ENCODE assay signal across 13 cellular contexts in the genomic region with DNA sequence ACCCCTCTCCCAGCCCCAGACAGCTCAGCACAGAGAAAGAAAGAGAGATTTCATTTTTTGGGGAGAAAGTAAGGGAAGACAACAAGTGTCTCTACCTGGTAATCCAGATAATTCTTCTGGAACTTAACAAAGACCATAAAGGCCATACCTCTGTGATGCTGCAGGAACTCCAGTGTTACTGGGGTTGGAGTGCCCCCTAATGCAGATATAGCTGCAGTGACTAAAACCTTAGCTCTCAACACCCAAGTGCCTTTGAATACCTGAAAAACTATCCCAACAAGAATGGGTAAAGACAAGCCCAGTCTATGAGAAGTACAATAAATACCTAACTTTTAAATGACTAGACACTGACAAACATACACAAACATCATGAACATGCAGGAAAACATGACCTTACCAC.
DNase-seq lines count a peak whose midpoint lies in the region; ATAC-seq and TF ChIP-seq lines count a peak whose summit lies in the region.
"Had no signal": no experiment of that assay in that cellular context is flagged by ENCODE, and none has a peak within 500 bp of the region (broad histone marks: within the 10 kb centered on the region; RNA-seq: fewer than 3 reads in every experiment).

No MANE protein-coding gene starts in this region.

- no peaks in the 10 kb centered on the region for H3K9me3 ChIP-seq in OCI-LY7 (ENCODE audit: low read length)
- no peaks in the 10 kb centered on the region for H3K9me3 ChIP-seq in neural cell (ENCODE audit: low read length)
- H3K9me3 ChIP-seq: pancreas, thyroid gland had no signal

- ATAC-seq in HG03520 (IDR thresholded peaks at IDR 0.05; ENCODE audit: unreplicated experiment), result no peak
- ATAC-seq: Panc1, pancreas had no signal

- no peaks in the 10 kb centered on the region for H3K27me3 ChIP-seq in H7 (ENCODE audit: control insufficient read depth, insufficient read depth, low read length)
- H3K27me3 ChIP-seq in neural cell (ENCODE audit: insufficient read depth, low read depth, low read length), result no peaks in the 10 kb centered on the region
- H3K27me3 ChIP-seq: pancreas, thyroid gland had no signal

- no TSS peak for BruUV-seq in OCI-LY7 (replicated peaks; lab: Mats Ljungman, UMichigan)

- H3K4me2 ChIP-seq in OCI-LY7 (ENCODE audit: low read length) (no peak overlapping the region), neural cell (ENCODE audit: low read length) (no peak overlapping the region)

- intact Hi-C loops in OCI-LY7 (cut with micrococcal nuclease; ENCODE audit: unreplicated experiment), result no loop called here
- intact Hi-C loops in activated T-helper 2 cell treated with anti-CD3 and anti-CD28 coated beads, Interferon-gamma antibody, Interleukin-2, Interleukin-4, amounts not matched to agents 10 μg/mL and 5 μg/mL and 100 μg/mL, durations not matched to agents 14 hours and 24 hours and 36 hours (cut with micrococcal nuclease), result no loop called here

- H3K4me1 ChIP-seq in OCI-LY7 (ENCODE audit: insufficient read depth, low read length, poor library complexity, severe bottlenecking), result no peaks in the 10 kb centered on the region
- H3K4me1 ChIP-seq: pancreas, thyroid gland had no signal

- H3K9me2 ChIP-seq in OCI-LY7 (ENCODE audit: insufficient read depth, low read length), result no peaks in the 10 kb centered on the region
- H3K9me2 ChIP-seq in neural cell (ENCODE audit: insufficient read depth, low read length), result no peaks in the 10 kb centered on the region

- CTCF ChIA-PET in OCI-LY7 (lab: Charles Lee; ENCODE audit: unreplicated experiment), result no interaction called here

- TF ChIP-seq EP300 in neural cell (conservative IDR thresholded peaks at IDR 0.05; ENCODE audit: poor library complexity, severe bottlenecking), result no peak

- TF ChIP-seq CTCF in OCI-LY7 (conservative IDR thresholded peaks at IDR 0.05; ENCODE audit: low read length) (0 out of 2 replicates have a peak, but pooled peaks have one; percentile 31), epithelial cell of proximal tubule (conservative IDR thresholded peaks at IDR 0.05; ENCODE audit: low read depth, low read length) (peak; percentile 75), neural cell (IDR thresholded peaks at IDR 0.05; ENCODE audit: poor library complexity, severe bottlenecking) (no peak)

- no peaks in the 10 kb centered on the region for H3F3A ChIP-seq in neural cell (ENCODE audit: insufficient read depth, low read length, poor library complexity, severe bottlenecking)

- DNase-seq in H7, result peak; percentile 2
- no peak for DNase-seq in OCI-LY7 (ENCODE audit: low spot score)
- DNase-seq in epithelial cell of proximal tubule (ENCODE audit: low read depth), result peak; percentile 1
- no peak for DNase-seq in AG08395 (ENCODE audit: low spot score)
- no peak for DNase-seq in activated T-helper 2 cell treated with anti-CD3 and anti-CD28 coated beads, Interferon-gamma antibody, Interleukin-2, Interleukin-4, amounts not matched to agents 10 μg/mL and 5 μg/mL and 100 μg/mL, durations not matched to agents 14 hours and 24 hours and 36 hours (ENCODE audit: low spot score)
- no peak for DNase-seq in DMS 273 (lab: John Stamatoyannopoulos, UW; ENCODE audit: unreplicated experiment)
- DNase-seq: DMS79 treated with DMSO at 0.1 percent for 48 hours, MM.1S, pancreas, thyroid gland had no signal

- peaks cover 9% of the 10 kb centered on the region for H3K9me3 Mint-ChIP-seq in activated T-helper 2 cell treated with anti-CD3 and anti-CD28 coated beads, Interferon-gamma antibody, Interleukin-2, Interleukin-4, amounts not matched to agents 10 μg/mL and 5 μg/mL and 100 μg/mL, durations not matched to agents 14 hours and 24 hours and 36 hours

- H4K20me1 ChIP-seq in OCI-LY7 (ENCODE audit: insufficient read depth, low read length), result no peaks in the 10 kb centered on the region
- no peaks in the 10 kb centered on the region for H4K20me1 ChIP-seq in neural cell (ENCODE audit: insufficient read depth)

- no peaks in the 10 kb centered on the region for H3K36me3 Mint-ChIP-seq in activated T-helper 2 cell treated with anti-CD3 and anti-CD28 coated beads, Interferon-gamma antibody, Interleukin-2, Interleukin-4, amounts not matched to agents 10 μg/mL and 5 μg/mL and 100 μg/mL, durations not matched to agents 14 hours and 24 hours and 36 hours (ENCODE audit: low read depth)

- H3K79me2 ChIP-seq in OCI-LY7 (ENCODE audit: insufficient read depth, low read depth, low read length), result no peaks in the 10 kb centered on the region
- H3K79me2 ChIP-seq in neural cell (replicated peaks; ENCODE audit: insufficient read depth, low read length), result no peaks in the 10 kb centered on the region

- no peaks in the 10 kb centered on the region for H3K27me3 Mint-ChIP-seq in activated T-helper 2 cell treated with anti-CD3 and anti-CD28 coated beads, Interferon-gamma antibody, Interleukin-2, Interleukin-4, amounts not matched to agents 10 μg/mL and 5 μg/mL and 100 μg/mL, durations not matched to agents 14 hours and 24 hours and 36 hours (ENCODE audit: low read depth)

- no peak overlapping the region for H3K9ac ChIP-seq in neural cell (ENCODE audit: low read length)

- no peaks in the 10 kb centered on the region for H3K4me1 Mint-ChIP-seq in activated T-helper 2 cell treated with anti-CD3 and anti-CD28 coated beads, Interferon-gamma antibody, Interleukin-2, Interleukin-4, amounts not matched to agents 10 μg/mL and 5 μg/mL and 100 μg/mL, durations not matched to agents 14 hours and 24 hours and 36 hours (ENCODE audit: low read depth)

- no peak overlapping the region for H3K4me3 ChIP-seq in H7 (ENCODE audit: insufficient read depth, low read depth, low read length)
- no peak overlapping the region for H3K4me3 ChIP-seq in OCI-LY7 (ENCODE audit: low read depth, low read length, poor library complexity, severe bottlenecking)
- no peak overlapping the region for H3K4me3 ChIP-seq in epithelial cell of proximal tubule (ENCODE audit: low read depth, low read length)
- H3K4me3 ChIP-seq in neural cell (ENCODE audit: low read length), result no peak overlapping the region
- H3K4me3 ChIP-seq: pancreas, thyroid gland had no signal

- H2AFZ ChIP-seq in OCI-LY7 (ENCODE audit: low read length), result no peak overlapping the region
- H2AFZ ChIP-seq in neural cell (ENCODE audit: low read depth, low read length), result no peak overlapping the region

- POLR2A ChIA-PET in OCI-LY7 (lab: Charles Lee), result interaction anchor here (0.7 kb wide), 1 partner anchor 536 kb away, joined by 3 read pairs; no protein-coding TSS in a partner anchor

- no peak overlapping the region for H3K4me3 Mint-ChIP-seq in activated T-helper 2 cell treated with anti-CD3 and anti-CD28 coated beads, Interferon-gamma antibody, Interleukin-2, Interleukin-4, amounts not matched to agents 10 μg/mL and 5 μg/mL and 100 μg/mL, durations not matched to agents 14 hours and 24 hours and 36 hours (ENCODE audit: low read depth)

- H3K27ac ChIP-seq in OCI-LY7 (ENCODE audit: low read depth, low read length, poor library complexity, severe bottlenecking) (no peak overlapping the region), neural cell (ENCODE audit: low read length) (no peak overlapping the region)
- H3K27ac ChIP-seq: pancreas, thyroid gland had no signal

- no peak overlapping the region for H3K27ac Mint-ChIP-seq in activated T-helper 2 cell treated with anti-CD3 and anti-CD28 coated beads, Interferon-gamma antibody, Interleukin-2, Interleukin-4, amounts not matched to agents 10 μg/mL and 5 μg/mL and 100 μg/mL, durations not matched to agents 14 hours and 24 hours and 36 hours

- H3K36me3 ChIP-seq in H7 (replicated peaks; ENCODE audit: control insufficient read depth, insufficient read depth, low read length) (no peaks in the 10 kb centered on the region), OCI-LY7 (ENCODE audit: insufficient read depth, low read length) (no peaks in the 10 kb centered on the region), neural cell (ENCODE audit: insufficient read depth, low read length) (no peaks in the 10 kb centered on the region)
- H3K36me3 ChIP-seq: pancreas, thyroid gland had no signal

- peak; percentile 19 for TF ChIP-seq RAD21 in neural cell (conservative IDR thresholded peaks at IDR 0.05)

TF ChIP-seq in neural cell, 6 proteins besides CTCF, POLR2A, EP300 and RAD21:
- TF ChIP-seq TAF1 (IDR thresholded peaks at IDR 0.05; ENCODE audit: low read depth), result no peak
- TF ChIP-seq POLR2AphosphoS5 (IDR thresholded peaks at IDR 0.05), result no peak
- TF ChIP-seq SMC3 (conservative IDR thresholded peaks at IDR 0.05; ENCODE audit: poor library complexity), result no peak
- TF ChIP-seq REST (IDR thresholded peaks at IDR 0.05; ENCODE audit: borderline replicate concordance), result no peak
- TF ChIP-seq MXI1 (conservative IDR thresholded peaks at IDR 0.05; ENCODE audit: poor library complexity, severe bottlenecking), result no peak
- no peak for TF ChIP-seq EZH2 (IDR thresholded peaks at IDR 0.05; ENCODE audit: borderline replicate concordance, insufficient read depth, low read length, poor library complexity, severe bottlenecking)

Comparison
In these comparisons a context has a peak if more than half of its experiments do, and no peak if none do; other contexts are left out.
1. DNase-seq: peak in H7 (single experiment) and epithelial cell of proximal tubule (single experiment); none in OCI-LY7 (single experiment), AG08395 (single experiment), activated T-helper 2 cell treated with anti-CD3 and anti-CD28 coated beads, Interferon-gamma antibody, Interleukin-2, Interleukin-4, amounts not matched to agents 10 μg/mL and 5 μg/mL and 100 μg/mL, durations not matched to agents 14 hours and 24 hours and 36 hours (single experiment) and DMS 273 (single experiment).